Comparison of ENCODE assay signal across 17 cellular contexts in genomic region chr22:40249286-40249685, GRCh38.
"Had no signal": no experiment of that assay in that cellular context is flagged by ENCODE, and none has a peak within 500 bp of the region (broad histone marks: within the 10 kb centered on the region; RNA-seq: fewer than 3 reads in every experiment).

No MANE protein-coding gene starts in this region.

- H3K27me3 ChIP-seq: neutrophil, right atrium auricular region, tibial artery, vagina had no signal

- H3K27ac Mint-ChIP-seq: mesothelial cell of epicardium had no signal

- H3K4me3 ChIP-seq: lower lobe of right lung, right atrium auricular region, tibial artery, vagina had no signal

- H3K9me3 ChIP-seq: lower lobe of right lung, neutrophil, right atrium auricular region, tibial artery, vagina had no signal

- H3K36me3 ChIP-seq: vagina had no signal

- H3K27ac ChIP-seq: lower lobe of right lung, neutrophil, right atrium auricular region, tibial artery, vagina, WERI-Rb-1 had no signal

- ATAC-seq: activated naive CD4-positive, alpha-beta T cell treated with anti-CD3 and anti-CD28 coated beads, Interleukin-2, amount 50 U/mL, for 72 hours; left cardiac atrium; lower lobe of right lung had no signal

- H3K9me3 Mint-ChIP-seq: activated naive CD4-positive, alpha-beta T cell treated with anti-CD3 and anti-CD28 coated beads, Interleukin-2, amount 50 U/mL, for 72 hours; mesothelial cell of epicardium had no signal

- DNase-seq: activated CD4-positive, alpha-beta T cell treated with anti-CD3 and anti-CD28 coated beads, Interleukin-2, amount 50 U/mL, for 4 hours; activated CD8-positive, alpha-beta memory T cell treated with anti-CD3 and anti-CD28 coated beads, Interleukin-2, amount 50 U/mL, for 4 hours; anterior cingulate cortex; dermis blood vessel endothelial cell; erythroblast; hypothalamus; left cardiac atrium; lower lobe of right lung; small intestine; T1000; tibial artery; WERI-Rb-1 had no signal

- H3K4me3 Mint-ChIP-seq: mesothelial cell of epicardium had no signal

- H3K4me1 ChIP-seq: tibial artery, vagina had no signal
